ENCODE assay signal across 33 cellular contexts in genomic region chr17:76155988-76156661, GRCh38. TPM values are rescaled to one million over a fixed set of nuclear protein-coding genes. Genes with fewer than 3 reads are reported as not detected.
DNase-seq lines count a peak whose midpoint lies in the region; ATAC-seq, FAIRE-seq and TF ChIP-seq lines count a peak whose summit lies in the region.
"Had no signal": no experiment of that assay in that cellular context is flagged by ENCODE, and none has a peak within 500 bp of the region (broad histone marks: within the 10 kb centered on the region; RNA-seq: fewer than 3 reads in every experiment).

No MANE protein-coding gene starts in this region.

- no peaks in the 10 kb centered on the region for H3K27me3 ChIP-seq in H9 (ENCODE audit: insufficient read depth, low read length)
- H3K27me3 ChIP-seq: body of pancreas, dorsolateral prefrontal cortex, pancreas, right atrium auricular region, tibial nerve had no signal

- no peak overlapping the region for H2BK20ac ChIP-seq in H9 (ENCODE audit: low read depth, low read length, poor library complexity, severe bottlenecking)

- DNase-seq in T-helper 1 cell (no peak), H9 (peak; percentile 46), H54 (ENCODE audit: insufficient read length, low spot score) (no peak), AG08396 (ENCODE audit: low spot score) (no peak), activated gamma-delta T cell treated with Interleukin-2 at 50 U/mL for 16 hours (no peak)
- no peak for DNase-seq in naive thymus-derived CD8-positive, alpha-beta T cell
- DNase-seq: activated gamma-delta T cell; AML-193; body of pancreas; cerebellar nuclear complex; DMS79; GDM1; HCEC 1CT; lower lobe of right lung; NCI-H1105 treated with DMSO at 0.1 percent for 48 hours; NCI-H2081 treated with DMSO at 0.1 percent for 48 hours; NCI-H446 treated with DMSO at 0.1 percent for 48 hours; pancreas; PC-3; stimulated activated CD4-positive, alpha-beta T cell treated with anti-CD3 and anti-CD28 coated beads, Interleukin-2, amount 100 ng/mL, for 24 hours had no signal

- H3K27ac ChIP-seq in H9 (ENCODE audit: insufficient read length, low read depth, low read length), result no peak overlapping the region
- H3K27ac ChIP-seq: body of pancreas, dorsolateral prefrontal cortex, lower lobe of right lung, pancreas, right atrium auricular region, tibial nerve, VCaP had no signal

- peak overlapping the region; percentile 14 for H3K27ac Mint-ChIP-seq in T-helper 1 cell treated with Interleukin-12 subunit alpha and Interleukin-12 subunit beta and Interleukin-4 antibody, amounts not matched to agents 30 μg/mL and 1 μg/mL, for 36 hours
- H3K27ac Mint-ChIP-seq in H9, result no peak overlapping the region; a peak in 1 of 7 replicates
- peak overlapping the region; percentile 20 to 100 (median 97) for H3K27ac Mint-ChIP-seq in naive thymus-derived CD8-positive, alpha-beta T cell
- H3K27ac Mint-ChIP-seq: T-helper 2 cell treated with Interferon-gamma antibody and Interleukin-4, amounts not matched to agents 5 μg/mL and 100 μg/mL, for 36 hours had no signal

- no peak for TF ChIP-seq POLR2A in H54 (IDR thresholded peaks at IDR 0.05; ENCODE audit: low read depth, low read length)

- no peaks in the 10 kb centered on the region for H3K9me3 ChIP-seq in H9 (ENCODE audit: control insufficient read depth, low read depth, low read length)
- H3K9me3 ChIP-seq: body of pancreas, lower lobe of right lung, pancreas, right atrium auricular region, tibial nerve had no signal

- no peak overlapping the region for H4K8ac ChIP-seq in H9 (replicated peaks; ENCODE audit: insufficient read length, low read depth, low read length)

- no peak overlapping the region for H2BK15ac ChIP-seq in H9 (ENCODE audit: low read depth, low read length)

- no peak overlapping the region for H3K4me3 Mint-ChIP-seq in T-helper 1 cell treated with Interleukin-12 subunit alpha and Interleukin-12 subunit beta and Interleukin-4 antibody, amounts not matched to agents 30 μg/mL and 1 μg/mL, for 36 hours
- H3K4me3 Mint-ChIP-seq in H9, result no peak overlapping the region
- peak overlapping the region in 2 of 10 donors; percentile 14 to 33 for H3K4me3 Mint-ChIP-seq in naive thymus-derived CD8-positive, alpha-beta T cell
- H3K4me3 Mint-ChIP-seq: T-helper 2 cell treated with Interferon-gamma antibody and Interleukin-4, amounts not matched to agents 5 μg/mL and 100 μg/mL, for 36 hours had no signal

- no peaks in the 10 kb centered on the region for H3K27me3 Mint-ChIP-seq in T-helper 1 cell treated with Interleukin-12 subunit alpha and Interleukin-12 subunit beta and Interleukin-4 antibody, amounts not matched to agents 30 μg/mL and 1 μg/mL, for 36 hours (ENCODE audit: low read depth)
- H3K27me3 Mint-ChIP-seq in H9 (ENCODE audit: low read depth), result no peaks in the 10 kb centered on the region; the same call in 1 of the 2 replicates
- H3K27me3 Mint-ChIP-seq in naive thymus-derived CD8-positive, alpha-beta T cell, result no peaks in the 10 kb centered on the region

- H3K79me2 ChIP-seq in H9 (ENCODE audit: insufficient read depth, low read length), result no peaks in the 10 kb centered on the region

- no peaks in the 10 kb centered on the region for H3K79me1 ChIP-seq in H9 (ENCODE audit: insufficient read depth, low read depth, low read length, poor library complexity, severe bottlenecking)

- no peak overlapping the region for H4K91ac ChIP-seq in H9 (ENCODE audit: insufficient read length, low read depth, low read length)

- H4K20me1 ChIP-seq in H9 (ENCODE audit: control insufficient read depth, insufficient read depth, insufficient read length), result no peaks in the 10 kb centered on the region

- no peak for TF ChIP-seq CTCF in H9 (conservative IDR thresholded peaks at IDR 0.05)

- POLR2A ChIA-PET in naive thymus-derived CD8-positive, alpha-beta T cell (lab: Charles Lee), result interaction anchor here (0.6 to 11.3 kb wide), 10 partner anchors 13 to 130 kb away, joined by 3 to 156 read pairs (median 4); partner anchors contain the start of gene FOXJ1

- H3K36me3 Mint-ChIP-seq in T-helper 1 cell treated with Interleukin-12 subunit alpha and Interleukin-12 subunit beta and Interleukin-4 antibody, amounts not matched to agents 30 μg/mL and 1 μg/mL, for 36 hours (ENCODE audit: low read depth), result peaks cover 65% of the 10 kb centered on the region
- H3K36me3 Mint-ChIP-seq in H9 (ENCODE audit: insufficient read depth in 1 of 3, low read depth in 3 of 3), result no peaks in the 10 kb centered on the region; a peak in 2 of 7 replicates
- H3K36me3 Mint-ChIP-seq in naive thymus-derived CD8-positive, alpha-beta T cell, result peaks cover 0 to 85% (median 43%) of the 10 kb centered on the region in 3 donors

- no peak overlapping the region for H3K9ac ChIP-seq in H9 (ENCODE audit: extremely low read depth, insufficient read length, low read length)

- no peak overlapping the region for H3K56ac ChIP-seq in H9 (ENCODE audit: insufficient read length, low read depth, low read length)

- no peak overlapping the region for H2AFZ ChIP-seq in H9 (ENCODE audit: low read length)

- H3K4ac ChIP-seq in H9 (ENCODE audit: low read depth, low read length), result no peak overlapping the region

- WGBS in H9 (ENCODE audit: extremely low coverage, insufficient read length, low lambda C conversion rate), result no CpG with 5 or more reads among the region's 13 CpGs

- H2AK5ac ChIP-seq in H9 (ENCODE audit: insufficient read length, low read length), result no peak overlapping the region

- H3K23ac ChIP-seq in H9 (ENCODE audit: insufficient read length, low read depth, low read length), result no peak overlapping the region

- H2BK12ac ChIP-seq in H9 (ENCODE audit: insufficient read length, low read depth, low read length), result no peak overlapping the region

- no peak overlapping the region for H4K5ac ChIP-seq in H9 (ENCODE audit: insufficient read length, low read depth, low read length)

- no peak for FAIRE-seq in H54 (lab: Jason Lieb, UNC)
- FAIRE-seq: A204.1, endothelial cell of umbilical vein, K562, keratinocyte, pancreas had no signal

- no peaks in the 10 kb centered on the region for H3K9me3 Mint-ChIP-seq in T-helper 1 cell treated with Interleukin-12 subunit alpha and Interleukin-12 subunit beta and Interleukin-4 antibody, amounts not matched to agents 30 μg/mL and 1 μg/mL, for 36 hours
- no peaks in the 10 kb centered on the region for H3K9me3 Mint-ChIP-seq in H9
- H3K9me3 Mint-ChIP-seq in naive thymus-derived CD8-positive, alpha-beta T cell, result no peaks in the 10 kb centered on the region
- H3K9me3 Mint-ChIP-seq: T-helper 2 cell treated with Interferon-gamma antibody and Interleukin-4, amounts not matched to agents 5 μg/mL and 100 μg/mL, for 36 hours had no signal

- H2BK120ac ChIP-seq in H9 (ENCODE audit: low read depth, low read length, poor library complexity, severe bottlenecking), result no peak overlapping the region

- H2BK5ac ChIP-seq in H9 (ENCODE audit: insufficient read length, low read length), result no peak overlapping the region

- no peaks in the 10 kb centered on the region for H3K23me2 ChIP-seq in H9 (ENCODE audit: insufficient read length, low read depth, low read length, poor library complexity, severe bottlenecking)

- H3K4me1 ChIP-seq in H9 (ENCODE audit: insufficient read depth, low read length), result peaks cover 2% of the 10 kb centered on the region; the same call in 1 of the 2 replicates
- H3K4me1 ChIP-seq: body of pancreas, lower lobe of right lung, pancreas, right atrium auricular region had no signal

- no peak overlapping the region for H3T11ph ChIP-seq in H9 (ENCODE audit: low read length)

- peak; percentile 80 for ATAC-seq in esophagus mucosa
- no peak for ATAC-seq in naive thymus-derived CD8-positive, alpha-beta T cell
- ATAC-seq: body of pancreas, K562, PC-3, SK-N-SH treated with all-trans-retinoic acid at 6 μM for 48 hours had no signal

- peaks cover 23% of the 10 kb centered on the region for H3K4me1 Mint-ChIP-seq in T-helper 1 cell treated with Interleukin-12 subunit alpha and Interleukin-12 subunit beta and Interleukin-4 antibody, amounts not matched to agents 30 μg/mL and 1 μg/mL, for 36 hours (ENCODE audit: low read depth)
- H3K4me1 Mint-ChIP-seq in H9, result peaks cover 28 to 39% of the 10 kb centered on the region in 2 experiments
- peaks cover 26 to 70% (median 51%) of the 10 kb centered on the region in 4 donors for H3K4me1 Mint-ChIP-seq in naive thymus-derived CD8-positive, alpha-beta T cell

- H3K14ac ChIP-seq in H9 (ENCODE audit: insufficient read depth, low read length), result no peak overlapping the region

- H3K4me2 ChIP-seq in H9 (ENCODE audit: insufficient read depth, insufficient read length, low read length), result no peak overlapping the region

- H3K18ac ChIP-seq in H9 (ENCODE audit: insufficient read length, low read depth, low read length), result no peak overlapping the region

RNA-seq across cellular contexts. Expression of gene FOXJ1, which starts 15.1 kb away (rescaled TPM):
- total RNA-seq in H9 (2021) (3.7 and 4.0 TPM in 2 replicates), esophagus mucosa (not detected)
- total RNA-seq in naive thymus-derived CD8-positive, alpha-beta T cell, result 1 to 10 TPM; 3.4 to 3.7 TPM
- 1 to 10 TPM in 2 of 3 donors, under 1 TPM in 1; 0.28 to 2.8 (median 1.8) TPM for polyA plus RNA-seq in naive thymus-derived CD8-positive, alpha-beta T cell
- total RNA-seq: endothelial cell of umbilical vein, M059J, right atrium auricular region, tibial nerve had no signal
- polyA plus RNA-seq: endothelial cell of umbilical vein, K562 had no signal

RNA-seq across cellular contexts. Expression of gene EXOC7, which starts 52.5 kb away (rescaled TPM):
- total RNA-seq in H9 (2021) (160 and 162 TPM in 2 replicates), esophagus mucosa (91.1 TPM)
- total RNA-seq in naive thymus-derived CD8-positive, alpha-beta T cell, result 100 to 1,000 TPM; 199 to 210 TPM
- 10 to 100 TPM; 46.0 to 62.6 (median 49.0) TPM for polyA plus RNA-seq in naive thymus-derived CD8-positive, alpha-beta T cell

Comparison
In these comparisons a context has a peak if more than half of its experiments do, and no peak if none do; other contexts are left out.
1. H3K27ac Mint-ChIP-seq: peak in T-helper 1 cell treated with Interleukin-12 subunit alpha and Interleukin-12 subunit beta and Interleukin-4 antibody, amounts not matched to agents 30 μg/mL and 1 μg/mL, for 36 hours (single experiment) and naive thymus-derived CD8-positive, alpha-beta T cell (10 of 10); none in H9 (0 of 3).